ENCODE assay signal across 26 cellular contexts in genomic region chr2:145203931-145204330, GRCh38.
A peak's percentile ranks its signal among the peaks of the same experiment; 100 is the strongest.
DNase-seq lines count a peak whose midpoint lies in the region; TF ChIP-seq lines count a peak whose summit lies in the region.
"Had no signal": no experiment of that assay in that cellular context is flagged by ENCODE, and none has a peak within 500 bp of the region (broad histone marks: within the 10 kb centered on the region; RNA-seq: fewer than 3 reads in every experiment).

No MANE protein-coding gene starts in this region.

- no peak overlapping the region for H3K4me2 ChIP-seq in trophoblast cell (ENCODE audit: low read length)

- TF ChIP-seq CTCF in BE2C (IDR thresholded peaks at IDR 0.05; ENCODE audit: low read depth, low read length): no peak

- no peak overlapping the region for H4K91ac ChIP-seq in trophoblast cell (ENCODE audit: low read depth, low read length)

- H3K4ac ChIP-seq in trophoblast cell (ENCODE audit: low read depth, low read length): no peak overlapping the region

- H2BK120ac ChIP-seq in trophoblast cell (ENCODE audit: insufficient read depth, low read length, poor library complexity): no peak overlapping the region

- H2BK12ac ChIP-seq in trophoblast cell (ENCODE audit: low read length): no peak overlapping the region

- H2AK5ac ChIP-seq in trophoblast cell (ENCODE audit: low read length): no peak overlapping the region

- H3K4me1 ChIP-seq in trophoblast cell (ENCODE audit: control insufficient read depth in 1 of 2, insufficient read depth in 2 of 2, low read length in 2 of 2): no peaks in the 10 kb centered on the region
- H3K4me1 ChIP-seq in BE2C: no peaks in the 10 kb centered on the region
- H3K4me1 ChIP-seq: testis had no signal

- peak overlapping the region; percentile 89 for H3K23ac ChIP-seq in trophoblast cell (ENCODE audit: low read length)

- H3K79me2 ChIP-seq in trophoblast cell (ENCODE audit: control insufficient read depth, insufficient read depth, low read length, poor library complexity): no peaks in the 10 kb centered on the region

- H3K9me3 ChIP-seq in trophoblast cell (ENCODE audit: insufficient read depth, low read depth, low read length): peaks cover 2% of the 10 kb centered on the region
- no peaks in the 10 kb centered on the region for H3K9me3 ChIP-seq in BE2C
- H3K9me3 ChIP-seq: right atrium auricular region, testis had no signal

- H3K79me1 ChIP-seq in trophoblast cell (ENCODE audit: low read length): no peaks in the 10 kb centered on the region

- WGBS in trophoblast cell (ENCODE audit: extremely low coverage, insufficient coverage, insufficient read length): no CpG with 5 or more reads among the region's 2 CpGs

- no peak overlapping the region for H3K18ac ChIP-seq in trophoblast cell (ENCODE audit: low read length)

- H3K36me3 ChIP-seq in trophoblast cell (ENCODE audit: control insufficient read depth in 1 of 2, insufficient read depth in 2 of 2, low read length in 2 of 2) (no peaks in the 10 kb centered on the region), BE2C (no peaks in the 10 kb centered on the region)
- H3K36me3 ChIP-seq: right atrium auricular region had no signal

- no peak overlapping the region for H4K12ac ChIP-seq in trophoblast cell (ENCODE audit: low read depth, low read length)

- H3K9ac ChIP-seq in trophoblast cell (ENCODE audit: low read length): peak overlapping the region; percentile 65

- H2AFZ ChIP-seq in trophoblast cell (ENCODE audit: insufficient read depth, low read length, poor library complexity): no peak overlapping the region

- H3K27ac ChIP-seq in trophoblast cell (ENCODE audit: low read depth, low read length): no peak overlapping the region
- H3K27ac ChIP-seq in substantia nigra (ENCODE audit: low read depth, low read length, poor library complexity, severe bottlenecking): no peak overlapping the region
- H3K27ac ChIP-seq: coronary artery, right atrium auricular region, testis had no signal

- no peak overlapping the region for H2BK5ac ChIP-seq in trophoblast cell (ENCODE audit: low read depth, low read length, poor library complexity)

- H3K27me3 ChIP-seq in trophoblast cell (ENCODE audit: insufficient read depth, low read length) (no peaks in the 10 kb centered on the region), BE2C (no peaks in the 10 kb centered on the region)
- H3K27me3 ChIP-seq: right atrium auricular region, testis had no signal

- no peak overlapping the region for H3K4me3 ChIP-seq in trophoblast cell (ENCODE audit: low read depth, low read length)
- H3K4me3 ChIP-seq in BE2C (ENCODE audit: low read depth, low read length): no peak overlapping the region
- H3K4me3 ChIP-seq: coronary artery, right atrium auricular region, testis had no signal

- H3K14ac ChIP-seq in trophoblast cell (ENCODE audit: low read length): no peak overlapping the region

- H4K8ac ChIP-seq in trophoblast cell (ENCODE audit: low read depth, low read length): no peak overlapping the region

- DNase-seq in NCI-H345 (lab: John Stamatoyannopoulos, UW) (peak; percentile 27), NCI-H345 treated with DMSO at 0.1 percent for 48 hours (lab: John Stamatoyannopoulos, UW; ENCODE audit: unreplicated experiment) (no peak), NCI-H2107 treated with DMSO at 0.1 percent for 48 hours (lab: John Stamatoyannopoulos, UW; ENCODE audit: unreplicated experiment) (peak; percentile 55), SK-N-DZ (ENCODE audit: low spot score) (peak; percentile 79), trophoblast cell (no peak), BE2C (no peak), NCI-H226 (no peak), substantia nigra (lab: John Stamatoyannopoulos, UW) (no peak)
- DNase-seq: activated CD4-positive, alpha-beta memory T cell treated with anti-CD3 and anti-CD28 coated beads, Interleukin-2, amount 10 ng/mL, durations not matched to agents 7 days and 5 days; activated CD4-positive, CD25-positive, alpha-beta regulatory T cell treated with anti-CD3 and anti-CD28 coated beads, Interleukin-2, amount 50 U/mL, for 72 hours; activated CD8-positive, alpha-beta memory T cell treated with anti-CD3 and anti-CD28 coated beads, Interleukin-2, amount 50 U/mL, for 4 hours; activated naive CD4-positive, alpha-beta T cell treated with Interleukin-2 at 50 U/mL for 16 hours; caudate nucleus; effector CD8-positive, alpha-beta T cell; EL; H7; KBM-7; mesendoderm; NCI-H1436 treated with DMSO at 0.1 percent for 48 hours; NCI-H446 treated with DMSO at 0.1 percent for 48 hours; small intestine; stimulated activated naive CD4-positive, alpha-beta T cell treated with Interleukin-2 at 50 U/mL for 16 hours; T-helper 17 cell; testis had no signal

Comparison
In these comparisons a context has a peak if more than half of its experiments do, and no peak if none do; other contexts are left out.
1. DNase-seq: peak in NCI-H345 (single experiment), NCI-H2107 treated with DMSO at 0.1 percent for 48 hours (single experiment) and SK-N-DZ (single experiment); none in NCI-H345 treated with DMSO at 0.1 percent for 48 hours (single experiment), trophoblast cell (0 of 2), BE2C (single experiment), NCI-H226 (single experiment) and substantia nigra (0 of 49).